In genomic region chrX:45007598-45007997, GRCh38 we compare ENCODE assay signal across 14 cellular contexts.
DNase-seq lines count a peak whose midpoint lies in the region; ATAC-seq, FAIRE-seq and TF ChIP-seq lines count a peak whose summit lies in the region.
"Had no signal": no experiment of that assay in that cellular context is flagged by ENCODE, and none has a peak within 500 bp of the region (broad histone marks: within the 10 kb centered on the region; RNA-seq: fewer than 3 reads in every experiment).

No MANE protein-coding gene starts in this region.

- H3K27me3 ChIP-seq in left lung, result no peaks in the 10 kb centered on the region
- H3K27me3 ChIP-seq: breast epithelium had no signal

- H3K4me3 ChIP-seq in left lung, result no peak overlapping the region
- H3K4me3 ChIP-seq: breast epithelium had no signal

- H3K4me1 ChIP-seq in left lung, result peaks cover 0 to 2% of the 10 kb centered on the region in 2 donors
- H3K4me1 ChIP-seq: breast epithelium, parathyroid adenoma had no signal

- no peaks in the 10 kb centered on the region for H3K36me3 ChIP-seq in left lung
- H3K36me3 ChIP-seq: breast epithelium had no signal

- FAIRE-seq in GM12891 (lab: Jason Lieb, UNC), result peak; percentile 69
- peak; percentile 60 for FAIRE-seq in GM19239 (lab: Jason Lieb, UNC)
- FAIRE-seq: HTR-8/SVneo, keratinocyte had no signal

- TF ChIP-seq CTCF in left lung (IDR thresholded peaks at IDR 0.05), result no peak

- no peaks in the 10 kb centered on the region for H3K27me3 Mint-ChIP-seq in T-helper 17 cell
- H3K27me3 Mint-ChIP-seq: type B pancreatic cell had no signal

- H3K36me3 Mint-ChIP-seq in T-helper 17 cell (ENCODE audit: low read depth), result peaks cover 2% of the 10 kb centered on the region

- H3K9me3 ChIP-seq in T-helper 17 cell (ENCODE audit: control insufficient read depth, low read length, poor library complexity, severe bottlenecking), result no peaks in the 10 kb centered on the region
- H3K9me3 ChIP-seq in left lung, result no peaks in the 10 kb centered on the region

- peak overlapping the region; percentile 66 for H3K27ac Mint-ChIP-seq in T-helper 17 cell
- H3K27ac Mint-ChIP-seq: type B pancreatic cell had no signal

- ATAC-seq in HG03064 (IDR thresholded peaks at IDR 0.05; ENCODE audit: low read depth, unreplicated experiment) (peak; percentile 78), T-helper 17 cell (peak; percentile 57), left lung (no peak)
- ATAC-seq: SK-N-SH treated with all-trans-retinoic acid at 6 μM for 48 hours had no signal

- H3K4me3 Mint-ChIP-seq in T-helper 17 cell, result peak overlapping the region; percentile 33
- H3K4me3 Mint-ChIP-seq: type B pancreatic cell had no signal

- TF ChIP-seq POLR2A in GM12891 (IDR thresholded peaks at IDR 0.05; ENCODE audit: low read depth, low read length), result no peak

- no peak overlapping the region for H3K27ac ChIP-seq in left lung
- H3K27ac ChIP-seq: breast epithelium, parathyroid adenoma had no signal

- peaks cover 17% of the 10 kb centered on the region for H3K4me1 Mint-ChIP-seq in T-helper 17 cell

- intact Hi-C loops in left lung (cut with DNase I), result no loop called here

- DNase-seq in GM12891 (ENCODE audit: insufficient read length, low spot score) (no peak), GM19239 (ENCODE audit: insufficient read length, low spot score) (no peak), T-helper 17 cell (no peak), retina (no peak), NCI-H446 (lab: John Stamatoyannopoulos, UW) (no peak), NCI-H82 (lab: John Stamatoyannopoulos, UW) (no peak), left lung (no peak)

TF ChIP-seq in GM12891, 5 proteins besides CTCF, POLR2A, EP300 and RAD21:
- no peak for TF ChIP-seq TAF1 (IDR thresholded peaks at IDR 0.05; ENCODE audit: low read depth, low read length)
- TF ChIP-seq POLR2AphosphoS5 (IDR thresholded peaks at IDR 0.05; ENCODE audit: low read depth, low read length), result no peak
- peak; percentile 89 for TF ChIP-seq SPI1 (IDR thresholded peaks at IDR 0.05; ENCODE audit: low read depth, low read length)
- TF ChIP-seq POU2F2 (IDR thresholded peaks at IDR 0.05; ENCODE audit: low read depth, low read length), result no peak
- TF ChIP-seq PAX5 (IDR thresholded peaks at IDR 0.05; ENCODE audit: insufficient read depth, low read length, severe bottlenecking), result no peak
